In the genomic region with DNA sequence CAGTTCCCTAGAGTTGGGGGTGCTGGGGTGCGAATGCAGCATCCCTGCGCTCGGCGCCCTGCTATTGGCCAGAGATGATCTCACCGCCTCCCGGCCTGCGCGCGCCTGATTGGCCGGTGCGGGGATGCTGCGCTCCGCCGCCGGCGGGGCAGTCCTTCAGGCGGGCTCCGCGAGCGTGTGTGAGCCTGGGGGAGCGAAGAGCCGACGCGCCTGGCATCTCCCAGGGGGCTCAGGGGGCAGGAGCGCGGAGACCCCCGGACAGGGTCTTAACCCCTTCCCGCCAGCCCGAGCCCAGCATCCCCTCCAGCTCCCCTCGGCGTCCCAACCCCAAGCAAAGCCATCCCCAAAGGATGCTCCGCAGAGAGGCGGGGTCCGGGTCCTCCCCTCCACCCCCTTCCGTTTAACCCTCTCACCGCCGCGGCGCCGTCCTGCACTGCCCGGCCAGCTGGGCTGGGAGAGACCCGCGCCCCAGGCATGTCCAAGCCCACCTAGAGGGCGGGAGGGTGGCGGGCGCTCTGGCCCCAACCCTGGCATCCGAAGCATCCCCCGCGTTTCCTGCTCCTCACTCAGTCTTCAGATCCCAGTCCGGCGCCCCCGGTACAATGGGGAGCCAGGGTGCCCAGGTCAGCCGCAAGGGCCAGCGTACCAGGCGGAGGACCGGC, we compare ENCODE assay signal across 12 cellular contexts. TPM values are rescaled to one million over a fixed set of nuclear protein-coding genes. Genes with fewer than 3 reads are reported as not detected.
A peak's percentile ranks its signal among the peaks of the same experiment; 100 is the strongest.
DNase-seq lines count a peak whose midpoint lies in the region; ATAC-seq and TF ChIP-seq lines count a peak whose summit lies in the region.
"Had no signal": no experiment of that assay in that cellular context is flagged by ENCODE, and none has a peak within 500 bp of the region (broad histone marks: within the 10 kb centered on the region; RNA-seq: fewer than 3 reads in every experiment).

No MANE protein-coding gene starts in this region.

- no peaks in the 10 kb centered on the region for H3K36me3 ChIP-seq in skeletal muscle satellite cell (ENCODE audit: insufficient read depth, low read length)

- POLR2A ChIA-PET in RWPE1 (lab: Yijun Ruan, JAX; ENCODE audit: low non-redundant PET): no interaction called here

- H3K4me1 ChIP-seq in skeletal muscle satellite cell (ENCODE audit: control insufficient read depth, insufficient read depth, low read length): no peaks in the 10 kb centered on the region

- DNase-seq in DMS79 treated with DMSO at 0.1 percent for 48 hours (lab: John Stamatoyannopoulos, UW): peak; percentile 28
- no peak for DNase-seq in DMS79 (lab: John Stamatoyannopoulos, UW)
- peak; percentile 78 for DNase-seq in RWPE1 (ENCODE audit: low spot score)
- peak in 31 of 51 donors; percentile 7 to 73 (median 42) for DNase-seq in hypothalamus (lab: John Stamatoyannopoulos, UW)
- no peak for DNase-seq in GF-D8 (lab: John Stamatoyannopoulos, UW)
- DNase-seq: activated T-cell treated with anti-CD3 and anti-CD28 coated beads, Interleukin-2, amount 50 U/mL, for 1 hour; stimulated activated CD4-positive, alpha-beta T cell treated with anti-CD3 and anti-CD28 coated beads, Interleukin-4, amount 100 ng/mL, for 1 hour; SW 1271 had no signal

- H3K9ac ChIP-seq in skeletal muscle satellite cell (ENCODE audit: low read depth, low read length): no peak overlapping the region
- H3K9ac ChIP-seq: KMS-11 had no signal

- H3K4me2 ChIP-seq in skeletal muscle satellite cell (ENCODE audit: low read length): peak overlapping the region; percentile 47
- H3K4me2 ChIP-seq: KMS-11 had no signal

- no peaks in the 10 kb centered on the region for H3K9me3 ChIP-seq in skeletal muscle satellite cell (replicated peaks; ENCODE audit: low read length)

- peaks cover 56% of the 10 kb centered on the region for H3K27me3 ChIP-seq in skeletal muscle satellite cell (ENCODE audit: control insufficient read depth, insufficient read depth, low read length)

- ATAC-seq in HG03520 (IDR thresholded peaks at IDR 0.05; ENCODE audit: unreplicated experiment) (no peak), GM19467 (IDR thresholded peaks at IDR 0.05; ENCODE audit: unreplicated experiment) (no peak)

- TF ChIP-seq CTCF in RWPE1 (conservative IDR thresholded peaks at IDR 0.05; ENCODE audit: low read depth): no peak

- no peak overlapping the region for H3K4me3 ChIP-seq in skeletal muscle satellite cell (ENCODE audit: low read length)

- H3K27ac ChIP-seq in RWPE1: no peak overlapping the region
- H3K27ac ChIP-seq: KMS-11 had no signal

- CTCF ChIA-PET in RWPE1 (lab: Yijun Ruan, JAX): no interaction called here

RNA-seq across cellular contexts. Expression of a gene that starts 19.1 kb away (rescaled TPM):
- total RNA-seq in skeletal muscle satellite cell (2012; rRNA removed): 3.3 and 3.8 TPM in 2 replicates

RNA-seq across cellular contexts. Expression of a gene that starts 24.2 kb away (rescaled TPM):
- total RNA-seq in skeletal muscle satellite cell (2012; rRNA removed): 0.25 TPM in 1 of 2 replicates, not detected in the other

RNA-seq across cellular contexts. Expression of a gene that starts 31.6 kb away (rescaled TPM):
- total RNA-seq in skeletal muscle satellite cell (2012; rRNA removed): 35.8 and 40.8 TPM in 2 replicates

RNA-seq across cellular contexts. Expression of a gene that starts 38.4 kb away (rescaled TPM):
- total RNA-seq in skeletal muscle satellite cell (2012; rRNA removed): not detected in 2 replicates

RNA-seq across cellular contexts. Expression of a gene that starts 38.8 kb away (rescaled TPM):
- 33.6 and 38.0 TPM in 2 replicates for total RNA-seq in skeletal muscle satellite cell (2012; rRNA removed)

Comparison
In these comparisons a context has a peak if more than half of its experiments do, and no peak if none do; other contexts are left out.
1. DNase-seq: peak in DMS79 treated with DMSO at 0.1 percent for 48 hours (single experiment), RWPE1 (single experiment) and hypothalamus (31 of 51); none in DMS79 (single experiment) and GF-D8 (single experiment).